In the genomic region with DNA sequence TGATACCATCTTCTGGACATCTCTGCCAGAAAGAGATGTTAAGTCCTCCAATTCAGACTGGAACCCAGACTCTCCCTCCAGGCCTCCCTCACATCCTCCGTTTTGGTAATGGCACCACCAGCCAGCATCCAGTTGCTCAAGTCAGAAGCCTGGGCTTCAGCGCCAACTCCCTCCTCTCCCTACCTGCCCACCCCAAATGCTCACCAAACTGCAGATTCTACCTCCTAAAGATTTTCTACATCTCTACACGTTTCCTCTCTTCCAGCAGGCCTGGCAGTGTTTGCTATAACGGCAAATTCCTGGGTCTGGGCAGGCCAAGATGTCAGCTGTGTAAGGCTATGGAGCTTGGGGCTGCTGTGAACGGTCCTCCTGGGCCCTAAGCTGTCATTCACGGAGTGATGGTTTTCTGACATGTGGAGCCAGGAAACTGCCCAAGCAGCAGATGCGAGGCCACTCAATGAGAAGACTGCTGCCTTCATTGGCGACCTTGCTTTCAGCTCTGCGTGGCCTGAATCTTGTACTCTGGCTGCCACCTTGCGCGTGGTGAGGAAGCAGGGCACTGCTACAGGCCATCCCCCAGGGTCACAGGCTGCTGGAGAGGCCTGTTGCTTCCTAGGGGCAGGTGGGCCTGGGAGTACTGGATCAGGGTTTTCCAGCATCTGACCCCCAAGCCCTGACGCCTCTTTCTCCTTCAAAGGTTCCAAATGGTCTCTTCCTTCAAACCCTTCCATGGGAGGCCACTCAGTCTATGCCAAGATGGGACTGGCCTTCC, we compare ENCODE assay signal across 22 cellular contexts. TPM values are rescaled to one million over a fixed set of nuclear protein-coding genes. Genes with fewer than 3 reads are reported as not detected.
DNase-seq lines count a peak whose midpoint lies in the region; ATAC-seq, FAIRE-seq and TF ChIP-seq lines count a peak whose summit lies in the region.
"Had no signal": no experiment of that assay in that cellular context is flagged by ENCODE, and none has a peak within 500 bp of the region (broad histone marks: within the 10 kb centered on the region; RNA-seq: fewer than 3 reads in every experiment).

No MANE protein-coding gene starts in this region.

- no peak for TF ChIP-seq RAD21 in A549 (conservative IDR thresholded peaks at IDR 0.05 in 1 of 2, IDR thresholded peaks at IDR 0.05 in 1 of 2)

- peaks cover 0 to 3% (median 0%) of the 10 kb centered on the region in 45 donors for H3K27me3 ChIP-seq in dorsolateral prefrontal cortex
- H3K27me3 ChIP-seq: BE2C, SJCRH30 had no signal

- no peak for FAIRE-seq in A549 (lab: Jason Lieb, UNC)
- FAIRE-seq: G401.6 had no signal

- H3K27me3 Mint-ChIP-seq in stimulated activated memory B cell treated with anti-CD40 and anti-IgM and Interleukin-4, amounts not matched to agents 10 μg/mL and 1 μg/mL and 100 μg/mL, for 72 hours = peaks cover 9% of the 10 kb centered on the region

- no peak for TF ChIP-seq POLR2A in A549 (IDR thresholded peaks at IDR 0.05; ENCODE audit: low read length)

- TF ChIP-seq CTCF in A549 (IDR thresholded peaks at IDR 0.05) (no peak), RWPE1 (conservative IDR thresholded peaks at IDR 0.05; ENCODE audit: low read depth) (no peak), dorsolateral prefrontal cortex (IDR thresholded peaks at IDR 0.05 in 54 of 56, conservative IDR thresholded peaks at IDR 0.05 in 2 of 56; ENCODE audit: low read depth in 1 of 56, partially characterized antibody in 56 of 56) (no peak)

- no peaks in the 10 kb centered on the region for H3K9me3 Mint-ChIP-seq in stimulated activated memory B cell treated with anti-CD40 and anti-IgM and Interleukin-4, amounts not matched to agents 10 μg/mL and 1 μg/mL and 100 μg/mL, for 72 hours
- H3K9me3 Mint-ChIP-seq: CD4-positive, CD25-positive, alpha-beta regulatory T cell had no signal

- H3K4me1 Mint-ChIP-seq in stimulated activated memory B cell treated with anti-CD40 and anti-IgM and Interleukin-4, amounts not matched to agents 10 μg/mL and 1 μg/mL and 100 μg/mL, for 72 hours = no peaks in the 10 kb centered on the region
- H3K4me1 Mint-ChIP-seq: CD4-positive, CD25-positive, alpha-beta regulatory T cell had no signal

- no peak for TF ChIP-seq EP300 in A549 (IDR thresholded peaks at IDR 0.05)

- no peaks in the 10 kb centered on the region for H3K36me3 Mint-ChIP-seq in stimulated activated memory B cell treated with anti-CD40 and anti-IgM and Interleukin-4, amounts not matched to agents 10 μg/mL and 1 μg/mL and 100 μg/mL, for 72 hours
- H3K36me3 Mint-ChIP-seq: CD4-positive, CD25-positive, alpha-beta regulatory T cell had no signal

- ATAC-seq in A549 (peak; percentile 10 to 29; a peak in 3 of 6 replicates), GM19452 (IDR thresholded peaks at IDR 0.05; ENCODE audit: unreplicated experiment) (no peak)
- no peak for ATAC-seq in stimulated activated memory B cell treated with anti-CD40 and anti-IgM and Interleukin-4, amounts not matched to agents 10 μg/mL and 1 μg/mL and 100 μg/mL, for 72 hours
- ATAC-seq: PC-3 had no signal

- H3K4me3 ChIP-seq in A549 (no peak overlapping the region), dorsolateral prefrontal cortex (no peak overlapping the region)
- H3K4me3 ChIP-seq: SJCRH30 had no signal

- peak overlapping the region; percentile 42 for H3K4me2 ChIP-seq in A549

- H3K27ac ChIP-seq in A549 = peak overlapping the region; percentile 65 to 80
- H3K27ac ChIP-seq in RWPE1 = peak overlapping the region; percentile 43
- H3K27ac ChIP-seq in dorsolateral prefrontal cortex = no peak overlapping the region
- H3K27ac ChIP-seq: SJCRH30 had no signal

- intact Hi-C loops in posterior vena cava (cut with DNase I) = loop anchor here in 1 of 2 donors (5.0 kb wide), 1 partner anchor 517 kb away; no protein-coding TSS in a partner anchor
- intact Hi-C loops in dorsolateral prefrontal cortex (cut with DNase I) = no loop called here

- CTCF ChIA-PET in A549 (lab: Yijun Ruan, JAX) = interaction anchor here (0.8 to 2.0 kb wide), 4 partner anchors 9 to 78 kb away, joined by 3 to 9 read pairs (median 3); no protein-coding TSS in a partner anchor
- CTCF ChIA-PET in RWPE1 (lab: Yijun Ruan, JAX) = interaction anchor here (0.5 kb wide), 1 partner anchor 78 kb away, joined by 3 read pairs; no protein-coding TSS in a partner anchor

- H3K27ac Mint-ChIP-seq in stimulated activated memory B cell treated with anti-CD40 and anti-IgM and Interleukin-4, amounts not matched to agents 10 μg/mL and 1 μg/mL and 100 μg/mL, for 72 hours = no peak overlapping the region
- H3K27ac Mint-ChIP-seq: CD4-positive, CD25-positive, alpha-beta regulatory T cell had no signal

- DNase-seq in A549 (ENCODE audit: low read depth in 1 of 2, low spot score in 1 of 2) (no peak), RWPE1 (ENCODE audit: low spot score) (no peak), mesenteric fat pad (ENCODE audit: low spot score) (peak; percentile 75), posterior vena cava (ENCODE audit: low spot score) (peak; percentile 48), dorsolateral prefrontal cortex (no peak), cortex of kidney (lab: John Stamatoyannopoulos, UW) (no peak)
- DNase-seq: 8988T; BE2C; CD4-positive, CD25-positive, alpha-beta regulatory T cell; COR-L47; GOT3; KBM-7; NCI-H1105 treated with DMSO at 0.1 percent for 48 hours; NCI-H1694 treated with DMSO at 0.1 percent for 48 hours; NCI-H2227 treated with DMSO at 0.1 percent for 48 hours; NCI-H524; NCI-H82; SJCRH30 had no signal

- no peak overlapping the region for H3K4me3 Mint-ChIP-seq in stimulated activated memory B cell treated with anti-CD40 and anti-IgM and Interleukin-4, amounts not matched to agents 10 μg/mL and 1 μg/mL and 100 μg/mL, for 72 hours
- H3K4me3 Mint-ChIP-seq: CD4-positive, CD25-positive, alpha-beta regulatory T cell had no signal

- WGBS in A549 (ENCODE audit: missing lambda C conversion rate) = 93% methylated on average over 12 of the region's 12 CpGs

- POLR2A ChIA-PET in A549 (lab: Yijun Ruan, JAX) = interaction anchor here (0.6 kb wide), 1 partner anchor 519 kb away, joined by 3 read pairs; no protein-coding TSS in a partner anchor
- POLR2A ChIA-PET in RWPE1 (lab: Yijun Ruan, JAX; ENCODE audit: low non-redundant PET) = no interaction called here

- no peaks in the 10 kb centered on the region for H3K9me3 ChIP-seq in A549
- H3K9me3 ChIP-seq: BE2C, SJCRH30 had no signal

- peaks cover 33% of the 10 kb centered on the region for H3K4me1 ChIP-seq in A549

TF ChIP-seq in A549, 52 proteins besides CTCF, POLR2A, EP300 and RAD21:
- TF ChIP-seq GATA3 (IDR thresholded peaks at IDR 0.05; ENCODE audit: borderline replicate concordance) (no peak), RFX5 (IDR thresholded peaks at IDR 0.05) (no peak), ZNF302 (CRISPR knock-in tag; IDR thresholded peaks at IDR 0.05) (no peak), KDM5A (IDR thresholded peaks at IDR 0.05) (no peak), HDAC2 (IDR thresholded peaks at IDR 0.05) (no peak), CHD4 (IDR thresholded peaks at IDR 0.05; ENCODE audit: borderline replicate concordance) (no peak), FOXS1 (CRISPR knock-in tag; IDR thresholded peaks at IDR 0.05) (no peak), SMC3 (IDR thresholded peaks at IDR 0.05) (no peak)
- TF ChIP-seq, protein P1, sequence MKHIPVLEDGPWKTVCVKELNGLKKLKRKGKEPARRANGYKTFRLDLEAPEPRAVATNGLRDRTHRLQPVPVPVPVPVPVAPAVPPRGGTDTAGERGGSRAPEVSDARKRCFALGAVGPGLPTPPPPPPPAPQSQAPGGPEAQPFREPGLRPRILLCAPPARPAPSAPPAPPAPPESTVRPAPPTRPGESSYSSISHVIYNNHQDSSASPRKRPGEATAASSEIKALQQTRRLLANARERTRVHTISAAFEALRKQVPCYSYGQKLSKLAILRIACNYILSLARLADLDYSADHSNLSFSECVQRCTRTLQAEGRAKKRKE (CRISPR knock-in tag; IDR thresholded peaks at IDR 0.05; ENCODE audit: low read depth) = no peak

RNA-seq across cellular contexts. Expression of a gene that starts 37.7 kb away (rescaled TPM):
- polyA plus RNA-seq in A549 (2011; rRNA removed) (0.18 and 0.33 TPM in 2 replicates), A549 (2017; fragmentation: RNase III; extraction: RNeasy Plus Mini Kit Qiagen cat#74134 plus additional on column Dnase treatment) (0.14 to 0.25 TPM (median 0.17 TPM) in 3 replicates)
- polyA plus RNA-seq in A549 (2012; cell fraction: cytosol; rRNA removed) = 0.07 and 0.08 TPM in 2 replicates
- 0.11 and 0.28 TPM in 2 replicates for polyA plus RNA-seq in A549 (2012; cell fraction: nucleus; rRNA removed)
- polyA minus RNA-seq in A549 (2011; rRNA and poly(A)+ RNA removed) = 0.17 TPM in 1 of 2 replicates, not detected in the other
- total RNA-seq in mesenteric fat pad (0.19 TPM), posterior vena cava (under 1 TPM in 1 of 2 donors, not detected in 1; 0.24 TPM), dorsolateral prefrontal cortex (under 1 TPM in 1 of 120 experiments, not detected in 119; 0.35 TPM)
- total RNA-seq: CD4-positive, CD25-positive, alpha-beta regulatory T cell; PC-3 had no signal
- polyA plus RNA-seq: CD4-positive, CD25-positive, alpha-beta regulatory T cell had no signal

Comparison
In these comparisons a context has a peak if more than half of its experiments do, and no peak if none do; other contexts are left out.
1. ATAC-seq: peak in A549 (2 of 2); none in GM19452 (single experiment) and stimulated activated memory B cell treated with anti-CD40 and anti-IgM and Interleukin-4, amounts not matched to agents 10 μg/mL and 1 μg/mL and 100 μg/mL, for 72 hours (single experiment).
2. DNase-seq: peak in mesenteric fat pad (single experiment) and posterior vena cava (single experiment); none in A549 (0 of 2), RWPE1 (single experiment), dorsolateral prefrontal cortex (0 of 10) and cortex of kidney (single experiment).
3. H3K27ac ChIP-seq: peak in A549 (2 of 2) and RWPE1 (single experiment); none in dorsolateral prefrontal cortex (0 of 59).